Comparison of ENCODE assay signal across 15 cellular contexts in genomic region chr13:48184260-48184659, GRCh38. TPM values are rescaled to one million over a fixed set of nuclear protein-coding genes. Genes with fewer than 3 reads are reported as not detected.
DNase-seq lines count a peak whose midpoint lies in the region; ATAC-seq, FAIRE-seq and TF ChIP-seq lines count a peak whose summit lies in the region.
"Had no signal": no experiment of that assay in that cellular context is flagged by ENCODE, and none has a peak within 500 bp of the region (broad histone marks: within the 10 kb centered on the region; RNA-seq: fewer than 3 reads in every experiment).

No MANE protein-coding gene starts in this region.

- no peak for TF ChIP-seq CTCF in neural crest cell (conservative IDR thresholded peaks at IDR 0.05)
- TF ChIP-seq CTCF in endodermal cell (conservative IDR thresholded peaks at IDR 0.05) = no peak

- DNase-seq in GM12892 (ENCODE audit: insufficient read length) = no peak
- no peak for DNase-seq in T-helper 17 cell
- DNase-seq in neural crest cell (ENCODE audit: low read depth, low spot score) = no peak
- no peak for DNase-seq in foreskin melanocyte
- no peak for DNase-seq in endodermal cell
- no peak for DNase-seq in left lobe of liver (ENCODE audit: low spot score)
- DNase-seq: esophagus squamous epithelium, HCEC 1CT, NCI-H1105, NCI-H510A, occipital lobe, small intestine, tibial artery had no signal

- H3K4me3 Mint-ChIP-seq in T-helper 17 cell (peak overlapping the region; percentile 4), neural crest cell (no peak overlapping the region), endodermal cell (no peak overlapping the region)

- H3K27ac Mint-ChIP-seq in T-helper 17 cell (peak overlapping the region; percentile 95), neural crest cell (ENCODE audit: unreplicated experiment) (peak overlapping the region; percentile 65), endodermal cell (no peak overlapping the region)

- H3K9ac ChIP-seq in endodermal cell (ENCODE audit: extremely low read depth, low read length, poor library complexity, severe bottlenecking) = no peak overlapping the region

- peak; percentile 17 for FAIRE-seq in GM12892 (lab: Jason Lieb, UNC)
- FAIRE-seq: small intestine had no signal

- H3K9me3 Mint-ChIP-seq in neural crest cell (no peaks in the 10 kb centered on the region), endodermal cell (no peaks in the 10 kb centered on the region)

- H3K27me3 ChIP-seq in endodermal cell (ENCODE audit: control insufficient read depth, insufficient read depth, low read length, poor library complexity, severe bottlenecking) = no peaks in the 10 kb centered on the region
- H3K27me3 ChIP-seq: esophagus squamous epithelium, tibial artery had no signal

- H3K9me3 ChIP-seq in T-helper 17 cell (ENCODE audit: control insufficient read depth, low read length, poor library complexity, severe bottlenecking) (no peaks in the 10 kb centered on the region), endodermal cell (ENCODE audit: control insufficient read depth, low read length) (no peaks in the 10 kb centered on the region)
- H3K9me3 ChIP-seq: esophagus squamous epithelium, tibial artery had no signal

- no peak overlapping the region for H3K4me3 ChIP-seq in endodermal cell (ENCODE audit: low read length)
- H3K4me3 ChIP-seq: esophagus squamous epithelium, tibial artery had no signal

- H3K4me1 Mint-ChIP-seq in T-helper 17 cell (peaks cover 50% of the 10 kb centered on the region), neural crest cell (peaks cover 6% of the 10 kb centered on the region), endodermal cell (peaks cover 13% of the 10 kb centered on the region)

- no peaks in the 10 kb centered on the region for H3K27me3 Mint-ChIP-seq in T-helper 17 cell
- H3K27me3 Mint-ChIP-seq in neural crest cell (ENCODE audit: low read depth) = no peaks in the 10 kb centered on the region
- H3K27me3 Mint-ChIP-seq in endodermal cell (ENCODE audit: insufficient read depth) = no peaks in the 10 kb centered on the region

- H3K36me3 Mint-ChIP-seq in T-helper 17 cell (ENCODE audit: low read depth) (no peaks in the 10 kb centered on the region), neural crest cell (ENCODE audit: low read depth) (no peaks in the 10 kb centered on the region), endodermal cell (ENCODE audit: low read depth) (no peaks in the 10 kb centered on the region)

- H3K36me3 ChIP-seq in endodermal cell (ENCODE audit: control insufficient read depth, insufficient read depth, low read length) = no peaks in the 10 kb centered on the region
- H3K36me3 ChIP-seq: esophagus squamous epithelium, tibial artery had no signal

- no peaks in the 10 kb centered on the region for H3K4me1 ChIP-seq in endodermal cell (ENCODE audit: control insufficient read depth, insufficient read depth, low read length)
- H3K4me1 ChIP-seq: tibial artery had no signal

- 91 to 97% methylated on average over 3 to 4 of the region's 4 CpGs for WGBS in endodermal cell (ENCODE audit: insufficient coverage in 1 of 2, insufficient read length in 1 of 2), 2 experiments

- peak; percentile 55 for ATAC-seq in GM19395 (IDR thresholded peaks at IDR 0.05; ENCODE audit: unreplicated experiment)
- ATAC-seq in T-helper 17 cell = no peak
- ATAC-seq in HG02571 (IDR thresholded peaks at IDR 0.05; ENCODE audit: unreplicated experiment) = no peak
- no peak for ATAC-seq in left lobe of liver

- TF ChIP-seq POLR2A in GM12892 (IDR thresholded peaks at IDR 0.05; ENCODE audit: low read depth, low read length) = no peak

- no peak overlapping the region for H3K27ac ChIP-seq in endodermal cell (ENCODE audit: low read depth, low read length)
- H3K27ac ChIP-seq: esophagus squamous epithelium, tibial artery had no signal

RNA-seq across cellular contexts. Expression of gene ITM2B, which starts 48.7 kb away (rescaled TPM):
- 14.0 TPM for polyA plus RNA-seq in GM12892 (2012; ENCODE audit: missing spikeins)
- total RNA-seq in T-helper 17 cell = 100 to 1,000 TPM; 396 to 450 TPM
- 126 and 127 TPM in 2 replicates for total RNA-seq in neural crest cell
- total RNA-seq in endodermal cell = 100 to 1,000 TPM; 158 to 170 TPM
- 228 TPM for polyA plus RNA-seq in endodermal cell (2013, experiment 1 of 2)
- polyA plus RNA-seq in endodermal cell (2013, experiment 2 of 2) = 214 TPM
- 221 TPM for total RNA-seq in left lobe of liver
